In the genomic region with DNA sequence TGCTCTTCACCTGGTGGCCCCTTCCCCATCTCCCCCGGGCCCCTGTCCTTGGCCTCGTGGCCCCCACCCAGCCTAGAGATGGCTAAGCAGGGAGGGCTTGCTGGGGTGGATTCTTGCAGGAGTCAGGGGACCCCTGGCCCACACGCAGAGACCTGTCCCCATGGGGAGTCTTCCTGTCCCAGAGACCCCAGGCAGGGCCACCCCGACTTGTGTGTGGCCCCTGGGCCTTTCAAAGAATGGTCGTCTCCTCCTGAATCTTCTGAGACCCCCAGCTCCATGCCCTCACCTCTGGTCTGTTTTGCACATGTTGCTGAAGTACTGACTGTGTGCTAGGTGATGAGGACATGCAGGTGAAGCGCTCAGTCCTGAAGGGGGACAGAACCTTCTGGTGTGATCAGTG, we compare ENCODE assay signal across 2 cellular contexts. TPM values are rescaled to one million over a fixed set of nuclear protein-coding genes. Genes with fewer than 3 reads are reported as not detected.
"Had no signal": no experiment of that assay in that cellular context is flagged by ENCODE, and none has a peak within 500 bp of the region (broad histone marks: within the 10 kb centered on the region; RNA-seq: fewer than 3 reads in every experiment).

No MANE protein-coding gene starts in this region.

RNA-seq across cellular contexts. Expression of a gene that starts 58.2 kb away (rescaled TPM):
- total RNA-seq: right atrium auricular region, vagina had no signal
